Comparison of ENCODE assay signal across 13 cellular contexts in the genomic region with DNA sequence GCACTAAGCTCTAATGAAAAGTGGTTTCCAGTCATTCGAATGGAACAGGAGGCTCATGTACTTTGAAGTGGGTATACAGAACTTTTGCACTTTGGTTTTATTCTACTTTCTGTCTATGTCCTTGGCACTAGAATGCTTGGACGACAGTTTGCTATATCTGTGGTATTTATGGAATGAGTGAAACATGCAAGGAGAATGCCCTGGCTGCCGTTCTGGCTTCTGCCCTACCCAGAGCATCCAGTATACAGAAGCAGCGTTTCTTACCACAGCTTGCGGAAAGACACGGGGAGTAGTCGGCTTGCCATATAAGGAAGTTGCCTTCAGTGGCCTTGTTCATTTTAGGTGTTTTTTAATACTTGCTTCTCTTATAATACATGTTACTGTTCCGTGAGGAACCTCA.
DNase-seq lines count a peak whose midpoint lies in the region; ATAC-seq and TF ChIP-seq lines count a peak whose summit lies in the region.
"Had no signal": no experiment of that assay in that cellular context is flagged by ENCODE, and none has a peak within 500 bp of the region (broad histone marks: within the 10 kb centered on the region; RNA-seq: fewer than 3 reads in every experiment).

No MANE protein-coding gene starts in this region.

- H3K27me3 ChIP-seq in psoas muscle (ENCODE audit: insufficient read depth in 3 of 3, low read length in 2 of 3) (no peaks in the 10 kb centered on the region), body of pancreas (no peaks in the 10 kb centered on the region)
- H3K27me3 ChIP-seq: tibial artery had no signal

- H3K36me3 ChIP-seq in psoas muscle (ENCODE audit: insufficient read depth in 1 of 2, low read depth in 1 of 2) (no peaks in the 10 kb centered on the region), body of pancreas (replicated peaks in 1 of 2; ENCODE audit: insufficient read depth in 1 of 2, low read depth in 2 of 2) (no peaks in the 10 kb centered on the region)
- H3K36me3 ChIP-seq: tibial artery had no signal

- H3K4me3 ChIP-seq in psoas muscle: no peak overlapping the region
- H3K4me3 ChIP-seq in body of pancreas: no peak overlapping the region
- H3K4me3 ChIP-seq: tibial artery had no signal

- H3K9me3 ChIP-seq in psoas muscle: no peaks in the 10 kb centered on the region
- H3K9me3 ChIP-seq in body of pancreas: no peaks in the 10 kb centered on the region
- H3K9me3 ChIP-seq: tibial artery had no signal

- WGBS in psoas muscle, 3 donors: 44 to 54% (median 45%) methylated on average over 8 of the region's 8 CpGs
- 61 to 67% methylated on average over 8 of the region's 8 CpGs for WGBS in body of pancreas, 2 donors

- H3K4me1 ChIP-seq in psoas muscle: peaks cover 11% of the 10 kb centered on the region
- H3K4me1 ChIP-seq in body of pancreas: peaks cover 14% of the 10 kb centered on the region

- H3K27ac ChIP-seq in psoas muscle (no peak overlapping the region), body of pancreas (no peak overlapping the region)
- H3K27ac ChIP-seq: tibial artery had no signal

- DNase-seq in ELR (ENCODE audit: low read depth) (peak; percentile 88), fibroblast of the conjunctiva (ENCODE audit: low read depth) (peak; percentile 75), psoas muscle (peak in 1 of 2 donors; percentile 30), NCI-H1436 (lab: John Stamatoyannopoulos, UW) (no peak), body of pancreas (no peak)
- DNase-seq: activated CD4-positive, alpha-beta memory T cell treated with anti-CD3 and anti-CD28 coated beads for 36 hours; DMS153; hippocampal formation; naive thymus-derived CD8-positive, alpha-beta T cell had no signal

- ATAC-seq in SK-N-SH treated with all-trans-retinoic acid at 6 μM for 48 hours (peak; percentile 90), psoas muscle (peak in 3 of 4 donors; percentile 55 to 63 (median 58)), GM19395 (IDR thresholded peaks at IDR 0.05; ENCODE audit: unreplicated experiment) (no peak), HG02759 (IDR thresholded peaks at IDR 0.05; ENCODE audit: unreplicated experiment) (no peak), body of pancreas (no peak)
- ATAC-seq: naive thymus-derived CD8-positive, alpha-beta T cell had no signal

- TF ChIP-seq POLR2A in body of pancreas (IDR thresholded peaks at IDR 0.05): no peak

- intact Hi-C loops in psoas muscle (cut with DNase I) (no loop called here), body of pancreas (cut with DNase I) (no loop called here)

- TF ChIP-seq CTCF in psoas muscle (IDR thresholded peaks at IDR 0.05) (no peak), body of pancreas (IDR thresholded peaks at IDR 0.05) (no peak)

TF ChIP-seq in SK-N-SH treated with all-trans-retinoic acid at 6 μM for 48 hours, 23 proteins besides CTCF, POLR2A, EP300 and RAD21:
- TF ChIP-seq ISL1 (CRISPR knock-in tag; IDR thresholded peaks at IDR 0.05): no peak
- TF ChIP-seq, protein P1, sequence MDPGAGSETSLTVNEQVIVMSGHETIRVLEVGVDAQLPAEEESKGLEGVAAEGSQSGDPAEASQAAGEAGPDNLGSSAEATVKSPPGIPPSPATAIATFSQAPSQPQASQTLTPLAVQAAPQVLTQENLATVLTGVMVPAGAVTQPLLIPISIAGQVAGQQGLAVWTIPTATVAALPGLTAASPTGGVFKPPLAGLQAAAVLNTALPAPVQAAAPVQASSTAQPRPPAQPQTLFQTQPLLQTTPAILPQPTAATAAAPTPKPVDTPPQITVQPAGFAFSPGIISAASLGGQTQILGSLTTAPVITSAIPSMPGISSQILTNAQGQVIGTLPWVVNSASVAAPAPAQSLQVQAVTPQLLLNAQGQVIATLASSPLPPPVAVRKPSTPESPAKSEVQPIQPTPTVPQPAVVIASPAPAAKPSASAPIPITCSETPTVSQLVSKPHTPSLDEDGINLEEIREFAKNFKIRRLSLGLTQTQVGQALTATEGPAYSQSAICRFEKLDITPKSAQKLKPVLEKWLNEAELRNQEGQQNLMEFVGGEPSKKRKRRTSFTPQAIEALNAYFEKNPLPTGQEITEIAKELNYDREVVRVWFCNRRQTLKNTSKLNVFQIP (CRISPR knock-in tag; IDR thresholded peaks at IDR 0.05; ENCODE audit: borderline replicate concordance, low read depth): no peak

Comparison
In these comparisons a context has a peak if more than half of its experiments do, and no peak if none do; other contexts are left out.
1. DNase-seq: peak in ELR (single experiment) and fibroblast of the conjunctiva (single experiment); none in NCI-H1436 (single experiment) and body of pancreas (0 of 4).
2. ATAC-seq: peak in SK-N-SH treated with all-trans-retinoic acid at 6 μM for 48 hours (single experiment) and psoas muscle (3 of 4); none in GM19395 (single experiment), HG02759 (single experiment) and body of pancreas (single experiment).